10 cellular contexts compared by ENCODE assay signal in genomic region chr14:61752626-61753025, GRCh38. TPM values are rescaled to one million over a fixed set of nuclear protein-coding genes. Genes with fewer than 3 reads are reported as not detected.
DNase-seq lines count a peak whose midpoint lies in the region; ATAC-seq lines count a peak whose summit lies in the region.
"Had no signal": no experiment of that assay in that cellular context is flagged by ENCODE, and none has a peak within 500 bp of the region (broad histone marks: within the 10 kb centered on the region; RNA-seq: fewer than 3 reads in every experiment).

No MANE protein-coding gene starts in this region.

- H3K36me3 Mint-ChIP-seq in activated naive CD4-positive, alpha-beta T cell treated with anti-CD3 and anti-CD28 coated beads, Interleukin-2, amount 10 ng/mL, durations not matched to agents 7 days and 5 days, result peaks cover 39% of the 10 kb centered on the region

- no peaks in the 10 kb centered on the region for H3K27me3 ChIP-seq in H7 (ENCODE audit: control insufficient read depth, insufficient read depth, low read length)

- H3K36me3 ChIP-seq in H7 (replicated peaks; ENCODE audit: control insufficient read depth, insufficient read depth, low read length), result no peaks in the 10 kb centered on the region; the same call in 1 of the 2 replicates

- H3K4me3 Mint-ChIP-seq in activated naive CD4-positive, alpha-beta T cell treated with anti-CD3 and anti-CD28 coated beads, Interleukin-2, amount 10 ng/mL, durations not matched to agents 7 days and 5 days, result no peak overlapping the region

- H3K9me3 Mint-ChIP-seq in activated naive CD4-positive, alpha-beta T cell treated with anti-CD3 and anti-CD28 coated beads, Interleukin-2, amount 10 ng/mL, durations not matched to agents 7 days and 5 days, result no peaks in the 10 kb centered on the region

- CTCF ChIA-PET in activated naive CD4-positive, alpha-beta T cell treated with anti-CD3 and anti-CD28 coated beads, Interleukin-2, amount 10 ng/mL, durations not matched to agents 7 days and 5 days (lab: Charles Lee), result interaction anchor here (1.0 to 2.5 kb wide), 4 partner anchors 9 to 276 kb away, joined by 3 to 8 read pairs (median 7); partner anchors contain the start of gene SNAPC1

- H3K27ac Mint-ChIP-seq in activated naive CD4-positive, alpha-beta T cell treated with anti-CD3 and anti-CD28 coated beads, Interleukin-2, amount 10 ng/mL, durations not matched to agents 7 days and 5 days, result no peak overlapping the region

- H3K27me3 Mint-ChIP-seq in activated naive CD4-positive, alpha-beta T cell treated with anti-CD3 and anti-CD28 coated beads, Interleukin-2, amount 10 ng/mL, durations not matched to agents 7 days and 5 days, result peaks cover 22% of the 10 kb centered on the region

- H3K4me1 Mint-ChIP-seq in activated naive CD4-positive, alpha-beta T cell treated with anti-CD3 and anti-CD28 coated beads, Interleukin-2, amount 10 ng/mL, durations not matched to agents 7 days and 5 days, result peaks cover 43% of the 10 kb centered on the region

- DNase-seq in GM03348 (ENCODE audit: low spot score) (peak; percentile 11), Kasumi-1 (lab: John Stamatoyannopoulos, UW) (peak; percentile 20 to 26), epithelial cell of prostate (ENCODE audit: low read depth, low spot score) (no peak), NCI-H82 treated with DMSO at 0.1 percent for 48 hours (lab: John Stamatoyannopoulos, UW; ENCODE audit: unreplicated experiment) (no peak), H7 (no peak)
- DNase-seq in activated naive CD4-positive, alpha-beta T cell treated with anti-CD3 and anti-CD28 coated beads, Interleukin-2, amount 10 ng/mL, durations not matched to agents 7 days and 5 days, result no peak
- DNase-seq: DMS79, MM.1S had no signal

- peak overlapping the region; percentile 68 for H3K27ac ChIP-seq in epithelial cell of prostate

- ATAC-seq in GM21717 (IDR thresholded peaks at IDR 0.05; ENCODE audit: unreplicated experiment), result peak; percentile 51
- ATAC-seq in activated CD4-positive, CD25-positive, alpha-beta regulatory T cell treated with anti-CD3 and anti-CD28 coated beads, Interleukin-2, amount 50 U/mL, for 24 hours, result no peak

- no peak overlapping the region for H3K4me3 ChIP-seq in H7 (ENCODE audit: insufficient read depth, low read depth, low read length)

RNA-seq across cellular contexts. Expression of gene SNAPC1, which starts 9.6 kb away (rescaled TPM):
- total RNA-seq in H7 (2014; rRNA removed; shearing (Covaris generic)), result 11.6 and 16.7 TPM in 2 replicates

RNA-seq across cellular contexts. Expression of gene HIF1A, which starts 57.3 kb away (rescaled TPM):
- total RNA-seq in H7 (2014; rRNA removed; shearing (Covaris generic)), result 181 and 199 TPM in 2 replicates

RNA-seq across cellular contexts. Expression of gene SYT16, which starts 59.9 kb away (rescaled TPM):
- total RNA-seq in H7 (2014; rRNA removed; shearing (Covaris generic)), result 0.35 and 0.37 TPM in 2 replicates

Comparison
In these comparisons a context has a peak if more than half of its experiments do, and no peak if none do; other contexts are left out.
1. DNase-seq: peak in GM03348 (single experiment) and Kasumi-1 (2 of 2); none in epithelial cell of prostate (single experiment), activated naive CD4-positive, alpha-beta T cell treated with anti-CD3 and anti-CD28 coated beads, Interleukin-2, amount 10 ng/mL, durations not matched to agents 7 days and 5 days (single experiment), NCI-H82 treated with DMSO at 0.1 percent for 48 hours (single experiment) and H7 (single experiment).